ENCODE assay signal across 1 cellular context in the genomic region with DNA sequence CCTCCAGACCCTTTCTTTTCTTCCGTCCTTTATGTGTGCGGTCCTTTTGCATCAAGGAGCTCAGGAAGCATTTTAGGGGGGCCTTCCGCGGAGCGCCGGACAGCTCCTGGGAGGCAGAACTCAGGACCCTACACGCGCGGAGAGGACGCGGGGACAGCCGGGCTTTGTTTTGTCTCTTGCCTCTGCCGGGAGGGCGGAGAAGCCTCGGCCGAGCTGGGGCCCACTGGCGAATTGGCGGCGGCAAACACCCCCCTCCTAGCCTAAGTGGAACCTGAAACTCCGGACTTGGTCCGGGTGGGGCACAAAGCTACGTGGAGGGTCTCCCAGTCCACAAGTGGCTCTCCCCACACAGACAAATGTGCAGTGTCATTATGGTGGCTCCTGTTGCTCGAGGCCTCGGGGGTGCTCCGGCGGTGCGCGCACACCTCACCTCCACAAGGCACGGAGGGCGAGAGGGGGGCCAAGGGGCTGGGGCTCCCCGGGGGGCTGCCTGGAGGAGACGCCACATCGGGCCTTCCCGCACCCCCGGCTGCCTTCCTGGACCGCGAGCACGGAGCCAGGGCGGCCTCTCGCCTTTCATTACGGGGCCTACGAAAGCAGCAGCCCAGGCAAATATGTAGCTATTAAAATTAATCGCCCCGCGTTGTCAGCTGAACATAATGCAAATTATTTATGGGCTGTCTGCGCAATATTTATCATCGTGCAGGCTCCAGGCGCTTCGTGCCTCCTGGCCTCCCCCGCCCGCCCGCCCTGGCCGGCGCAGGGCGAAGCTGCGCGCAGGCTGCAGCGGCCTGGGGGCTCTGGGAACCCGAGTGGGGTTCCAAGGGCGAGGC.
TF ChIP-seq lines count a peak whose summit lies in the region.

No MANE protein-coding gene starts in this region.

TF ChIP-seq in IMR-90, 13 proteins besides CTCF, POLR2A, EP300 and RAD21:
- TF ChIP-seq, protein P1, sequence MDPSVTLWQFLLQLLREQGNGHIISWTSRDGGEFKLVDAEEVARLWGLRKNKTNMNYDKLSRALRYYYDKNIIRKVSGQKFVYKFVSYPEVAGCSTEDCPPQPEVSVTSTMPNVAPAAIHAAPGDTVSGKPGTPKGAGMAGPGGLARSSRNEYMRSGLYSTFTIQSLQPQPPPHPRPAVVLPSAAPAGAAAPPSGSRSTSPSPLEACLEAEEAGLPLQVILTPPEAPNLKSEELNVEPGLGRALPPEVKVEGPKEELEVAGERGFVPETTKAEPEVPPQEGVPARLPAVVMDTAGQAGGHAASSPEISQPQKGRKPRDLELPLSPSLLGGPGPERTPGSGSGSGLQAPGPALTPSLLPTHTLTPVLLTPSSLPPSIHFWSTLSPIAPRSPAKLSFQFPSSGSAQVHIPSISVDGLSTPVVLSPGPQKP (IDR thresholded peaks at IDR 0.05; ENCODE audit: borderline replicate concordance, low read depth, low read length): no peak
- TF ChIP-seq, protein P2, sequence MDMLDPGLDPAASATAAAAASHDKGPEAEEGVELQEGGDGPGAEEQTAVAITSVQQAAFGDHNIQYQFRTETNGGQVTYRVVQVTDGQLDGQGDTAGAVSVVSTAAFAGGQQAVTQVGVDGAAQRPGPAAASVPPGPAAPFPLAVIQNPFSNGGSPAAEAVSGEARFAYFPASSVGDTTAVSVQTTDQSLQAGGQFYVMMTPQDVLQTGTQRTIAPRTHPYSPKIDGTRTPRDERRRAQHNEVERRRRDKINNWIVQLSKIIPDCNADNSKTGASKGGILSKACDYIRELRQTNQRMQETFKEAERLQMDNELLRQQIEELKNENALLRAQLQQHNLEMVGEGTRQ (IDR thresholded peaks at IDR 0.05; ENCODE audit: low read depth, low read length): no peak
- no peak for TF ChIP-seq MXI1 (IDR thresholded peaks at IDR 0.05; ENCODE audit: borderline replicate concordance, low read depth, low read length)
